In genomic region chr10:103451091-103451801, GRCh38 we compare ENCODE assay signal across 8 cellular contexts. TPM values are rescaled to one million over a fixed set of nuclear protein-coding genes. Genes with fewer than 3 reads are reported as not detected.
DNase-seq lines count a peak whose midpoint lies in the region; ATAC-seq and TF ChIP-seq lines count a peak whose summit lies in the region.

No MANE protein-coding gene starts in this region.

- intact Hi-C loops in ovary (cut with DNase I): no loop called here

- H3K4me2 ChIP-seq in MM.1S (ENCODE audit: low read depth, low read length): peak overlapping the region; percentile 85

- H2AFZ ChIP-seq in MM.1S (ENCODE audit: low read length): peak overlapping the region; percentile 56

- no peak for TF ChIP-seq CTCF in MM.1S (IDR thresholded peaks at IDR 0.05; ENCODE audit: low read length)
- TF ChIP-seq CTCF in fibroblast of pulmonary artery (IDR thresholded peaks at IDR 0.05; ENCODE audit: low read length, missing control alignments): no peak
- no peak for TF ChIP-seq CTCF in ovary (IDR thresholded peaks at IDR 0.05)

- no peak for ATAC-seq in GM21723 (IDR thresholded peaks at IDR 0.05; ENCODE audit: unreplicated experiment)
- no peak for ATAC-seq in GM18861 (IDR thresholded peaks at IDR 0.05; ENCODE audit: unreplicated experiment)
- no peak for ATAC-seq in GM21390 (IDR thresholded peaks at IDR 0.05; ENCODE audit: unreplicated experiment)

- H3K9me2 ChIP-seq in MM.1S (replicated peaks; ENCODE audit: insufficient read depth, low read length): no peaks in the 10 kb centered on the region

- DNase-seq in GM03348 (ENCODE audit: low spot score): peak; percentile 86
- DNase-seq in MM.1S: peak; percentile 64
- peak; percentile 58 to 64 for DNase-seq in activated T-cell treated with anti-CD3 and anti-CD28 coated beads, Interleukin-2, amount 50 U/mL, for 48 hours
- peak; percentile 42 for DNase-seq in fibroblast of pulmonary artery (ENCODE audit: low read depth)
- DNase-seq in ovary: peak; percentile 68 to 81 (median 75)

- H4K20me1 ChIP-seq in MM.1S (ENCODE audit: insufficient read depth, low read length): no peaks in the 10 kb centered on the region

- H3K27me3 ChIP-seq in MM.1S (replicated peaks; ENCODE audit: insufficient read depth, low read length) (no peaks in the 10 kb centered on the region), ovary (no peaks in the 10 kb centered on the region)

- peaks cover 6% of the 10 kb centered on the region for H3F3A ChIP-seq in MM.1S (ENCODE audit: insufficient read depth, low read length)

- peak; percentile 25 for TF ChIP-seq POLR2A in ovary (IDR thresholded peaks at IDR 0.05)

- no peaks in the 10 kb centered on the region for H3K4me1 ChIP-seq in MM.1S (ENCODE audit: low read length)
- H3K4me1 ChIP-seq in ovary (ENCODE audit: insufficient read depth): peaks cover 33% of the 10 kb centered on the region

- H3K79me2 ChIP-seq in MM.1S (ENCODE audit: low read length): peaks cover 30% of the 10 kb centered on the region

- no peaks in the 10 kb centered on the region for H3K9me3 ChIP-seq in MM.1S (replicated peaks; ENCODE audit: insufficient read depth, low read length)
- no peaks in the 10 kb centered on the region for H3K9me3 ChIP-seq in ovary

- peak overlapping the region; percentile 74 for H3K4me3 ChIP-seq in MM.1S (ENCODE audit: low read length)
- H3K4me3 ChIP-seq in fibroblast of pulmonary artery (replicated peaks; ENCODE audit: low read depth, low read length): peak overlapping the region; percentile 74
- H3K4me3 ChIP-seq in ovary: peak overlapping the region; percentile 69

- H3K9ac ChIP-seq in MM.1S (ENCODE audit: low read length): peak overlapping the region; percentile 66

- TF ChIP-seq EP300 in ovary (IDR thresholded peaks at IDR 0.05): no peak

- H3K27ac ChIP-seq in MM.1S (ENCODE audit: low read length): peak overlapping the region; percentile 39; the same call in 1 of the 2 replicates
- peak overlapping the region; percentile 93 to 97 for H3K27ac ChIP-seq in ovary

- no peaks in the 10 kb centered on the region; the same call in 1 of the 2 replicates for H3K36me3 ChIP-seq in MM.1S (replicated peaks; ENCODE audit: insufficient read depth, low read length)
- H3K36me3 ChIP-seq in ovary: no peaks in the 10 kb centered on the region

- WGBS in ovary, 3 donors: 0 to 1% (median 0%) methylated on average over 14 of the region's 14 CpGs

RNA-seq across cellular contexts. Expression of gene CALHM2, which starts 0.9 kb away (rescaled TPM):
- total RNA-seq in ovary: 10 to 100 TPM; 46.5 to 90.4 (median 55.3) TPM
- 100 to 1,000 TPM in 1 of 2 donors, 10 to 100 TPM in 1; 42.1 to 105 TPM for polyA plus RNA-seq in ovary

RNA-seq across cellular contexts. Expression of gene CALHM1, which starts 7.5 kb away (rescaled TPM):
- total RNA-seq in ovary: not detected
- not detected for polyA plus RNA-seq in ovary

RNA-seq across cellular contexts. Expression of gene CALHM3, which starts 27.8 kb away (rescaled TPM):
- not detected for total RNA-seq in ovary
- not detected for polyA plus RNA-seq in ovary

RNA-seq across cellular contexts. Expression of gene NEURL1, which starts 42.3 kb away (rescaled TPM):
- total RNA-seq in ovary: 1 to 10 TPM; 2.4 to 5.6 (median 3.2) TPM
- 1 to 10 TPM in 1 of 2 donors, under 1 TPM in 1; 0.28 to 1.8 TPM for polyA plus RNA-seq in ovary

RNA-seq across cellular contexts. Expression of gene PDCD11, which starts 54.8 kb away (rescaled TPM):
- 10 to 100 TPM; 12.8 to 40.8 (median 28.8) TPM for total RNA-seq in ovary
- polyA plus RNA-seq in ovary: 10 to 100 TPM in 1 of 2 donors, 1 to 10 TPM in 1; 9.7 to 16.7 TPM
